Comparison of ENCODE assay signal across 1 cellular context in genomic region chr1:209899948-209900347, GRCh38.
TF ChIP-seq lines count a peak whose summit lies in the region.

No MANE protein-coding gene starts in this region.

TF ChIP-seq in WTC11, 78 proteins besides CTCF, POLR2A, EP300 and RAD21 (continued from another document):
- TF ChIP-seq AR (CRISPR knock-in tag; IDR thresholded peaks at IDR 0.05) (no peak), E2F4 (CRISPR knock-in tag; IDR thresholded peaks at IDR 0.05; ENCODE audit: borderline replicate concordance, low read depth) (no peak), ESRRA (CRISPR knock-in tag; IDR thresholded peaks at IDR 0.05; ENCODE audit: borderline replicate concordance) (no peak), RELA (CRISPR knock-in tag; IDR thresholded peaks at IDR 0.05; ENCODE audit: borderline replicate concordance) (no peak), ZNF263 (CRISPR knock-in tag; IDR thresholded peaks at IDR 0.05; ENCODE audit: low read depth) (no peak), JAZF1 (CRISPR knock-in tag; IDR thresholded peaks at IDR 0.05) (no peak), MXD4 (CRISPR knock-in tag; IDR thresholded peaks at IDR 0.05; ENCODE audit: borderline replicate concordance) (no peak), IRF2 (CRISPR knock-in tag; IDR thresholded peaks at IDR 0.05; ENCODE audit: borderline replicate concordance, low read depth) (no peak), ZBTB21 (CRISPR knock-in tag; IDR thresholded peaks at IDR 0.05; ENCODE audit: borderline replicate concordance) (no peak)
- TF ChIP-seq, protein P1, sequence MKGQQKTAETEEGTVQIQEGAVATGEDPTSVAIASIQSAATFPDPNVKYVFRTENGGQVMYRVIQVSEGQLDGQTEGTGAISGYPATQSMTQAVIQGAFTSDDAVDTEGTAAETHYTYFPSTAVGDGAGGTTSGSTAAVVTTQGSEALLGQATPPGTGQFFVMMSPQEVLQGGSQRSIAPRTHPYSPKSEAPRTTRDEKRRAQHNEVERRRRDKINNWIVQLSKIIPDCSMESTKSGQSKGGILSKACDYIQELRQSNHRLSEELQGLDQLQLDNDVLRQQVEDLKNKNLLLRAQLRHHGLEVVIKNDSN (CRISPR knock-in tag; IDR thresholded peaks at IDR 0.05): no peak
